ENCODE assay signal across 9 cellular contexts in genomic region chr4:105714071-105714521, GRCh38. TPM values are rescaled to one million over a fixed set of nuclear protein-coding genes. Genes with fewer than 3 reads are reported as not detected.
A peak's percentile ranks its signal among the peaks of the same experiment; 100 is the strongest.
DNase-seq lines count a peak whose midpoint lies in the region; ATAC-seq and TF ChIP-seq lines count a peak whose summit lies in the region.
"Had no signal": no experiment of that assay in that cellular context is flagged by ENCODE, and none has a peak within 500 bp of the region (broad histone marks: within the 10 kb centered on the region; RNA-seq: fewer than 3 reads in every experiment).

No MANE protein-coding gene starts in this region.

- H3K4me3 ChIP-seq in thyroid gland (replicated peaks in 1 of 3) (no peak overlapping the region), prostate gland (no peak overlapping the region), lower leg skin (ENCODE audit: low read depth, poor library complexity, severe bottlenecking) (no peak overlapping the region)

- POLR2A ChIA-PET in activated CD4-positive, alpha-beta memory T cell treated with anti-CD3 and anti-CD28 coated beads for 36 hours (lab: Charles Lee), result no interaction called here

- H3K4me1 Mint-ChIP-seq in activated CD4-positive, alpha-beta memory T cell treated with anti-CD3 and anti-CD28 coated beads for 36 hours (ENCODE audit: low read depth), result peaks cover 10% of the 10 kb centered on the region

- H3K9me3 ChIP-seq in thyroid gland (no peaks in the 10 kb centered on the region), prostate gland (no peaks in the 10 kb centered on the region)

- DNase-seq in RPMI8226 (peak; percentile 69), myocyte (ENCODE audit: low read depth) (peak; percentile 46), thyroid gland (no peak), prostate gland (ENCODE audit: low spot score) (no peak), lower leg skin (ENCODE audit: low spot score in 2 of 2) (no peak)
- no peak for DNase-seq in activated CD4-positive, alpha-beta memory T cell treated with anti-CD3 and anti-CD28 coated beads for 36 hours
- DNase-seq: stimulated activated CD4-positive, alpha-beta T cell treated with anti-CD3 and anti-CD28 coated beads, Interleukin-4, amount 100 ng/mL, for 1 hour had no signal

- peak; percentile 74 for ATAC-seq in GM18867 (IDR thresholded peaks at IDR 0.05; ENCODE audit: unreplicated experiment)
- ATAC-seq in HG02973 (IDR thresholded peaks at IDR 0.05; ENCODE audit: unreplicated experiment), result peak; percentile 50

- intact Hi-C loops in thyroid gland (cut with DNase I), result loop anchor here (5.0 kb wide), 1 partner anchor 192 kb away; no protein-coding TSS in a partner anchor
- intact Hi-C loops in prostate gland (cut with DNase I), result no loop called here
- intact Hi-C loops in activated CD4-positive, alpha-beta memory T cell treated with anti-CD3 and anti-CD28 coated beads for 36 hours (cut with micrococcal nuclease), result no loop called here
- intact Hi-C loops in lower leg skin (cut with DNase I; ENCODE audit: low total_unique reads), result no loop called here

- peaks cover 1% of the 10 kb centered on the region for H3K36me3 Mint-ChIP-seq in activated CD4-positive, alpha-beta memory T cell treated with anti-CD3 and anti-CD28 coated beads for 36 hours

- no peak overlapping the region for H3K27ac Mint-ChIP-seq in activated CD4-positive, alpha-beta memory T cell treated with anti-CD3 and anti-CD28 coated beads for 36 hours

- no peak for TF ChIP-seq POLR2A in thyroid gland (IDR thresholded peaks at IDR 0.05)
- no peak for TF ChIP-seq POLR2A in prostate gland (IDR thresholded peaks at IDR 0.05)
- no peak for TF ChIP-seq POLR2A in lower leg skin (IDR thresholded peaks at IDR 0.05)

- no peaks in the 10 kb centered on the region for H3K27me3 ChIP-seq in thyroid gland
- no peaks in the 10 kb centered on the region for H3K27me3 ChIP-seq in prostate gland (replicated peaks; ENCODE audit: insufficient read depth)

- CTCF ChIA-PET in activated CD4-positive, alpha-beta memory T cell treated with anti-CD3 and anti-CD28 coated beads for 36 hours (lab: Charles Lee), result no interaction called here

- WGBS in thyroid gland, 2 donors, result 82 to 91% methylated on average over 5 of the region's 5 CpGs
- 70% methylated on average over 5 of the region's 5 CpGs for WGBS in prostate gland
- WGBS in lower leg skin, 2 donors, result 40 to 45% methylated on average over 5 of the region's 5 CpGs

- H3K27ac ChIP-seq in thyroid gland (no peak overlapping the region), prostate gland (no peak overlapping the region)

- H3K4me3 Mint-ChIP-seq in activated CD4-positive, alpha-beta memory T cell treated with anti-CD3 and anti-CD28 coated beads for 36 hours, result no peak overlapping the region

- H3K36me3 ChIP-seq in thyroid gland (peaks cover 0 to under 1% of the 10 kb centered on the region in 2 donors), prostate gland (no peaks in the 10 kb centered on the region)

- no peaks in the 10 kb centered on the region for H3K9me3 Mint-ChIP-seq in activated CD4-positive, alpha-beta memory T cell treated with anti-CD3 and anti-CD28 coated beads for 36 hours

- H3K4me1 ChIP-seq in thyroid gland (peaks cover 0 to 3% of the 10 kb centered on the region in 2 donors), prostate gland (replicated peaks) (no peaks in the 10 kb centered on the region)

- no peaks in the 10 kb centered on the region for H3K27me3 Mint-ChIP-seq in activated CD4-positive, alpha-beta memory T cell treated with anti-CD3 and anti-CD28 coated beads for 36 hours

- no peak for TF ChIP-seq CTCF in thyroid gland (IDR thresholded peaks at IDR 0.05)
- TF ChIP-seq CTCF in prostate gland (IDR thresholded peaks at IDR 0.05), result no peak
- no peak for TF ChIP-seq CTCF in lower leg skin (IDR thresholded peaks at IDR 0.05)

RNA-seq across cellular contexts. Expression of gene GSTCD, which starts 5.5 kb away (rescaled TPM):
- total RNA-seq in myocyte, result 10.5 and 12.7 TPM in 2 replicates
- 4.2 TPM for polyA plus RNA-seq in myocyte (2012)
- 10 to 100 TPM in 3 of 4 donors, 1 to 10 TPM in 1; 9.4 to 18.9 (median 15.2) TPM for total RNA-seq in thyroid gland
- 10 to 100 TPM in 1 of 2 donors, 1 to 10 TPM in 1; 10.0 to 20.8 TPM for total RNA-seq in prostate gland
- total RNA-seq in activated CD4-positive, alpha-beta memory T cell treated with anti-CD3 and anti-CD28 coated beads for 36 hours, result 10 to 100 TPM; 15.2 to 16.7 TPM
- total RNA-seq in lower leg skin, result 10 to 100 TPM in 2 of 4 donors, 1 to 10 TPM in 2; 5.1 to 14.8 (median 9.8) TPM

RNA-seq across cellular contexts. Expression of gene INTS12, which starts 5.6 kb away (rescaled TPM):
- total RNA-seq in myocyte (28.8 and 28.9 TPM in 2 replicates), thyroid gland (10 to 100 TPM; 21.6 to 40.8 (median 32.2) TPM), prostate gland (10 to 100 TPM; 27.4 to 45.6 TPM), lower leg skin (10 to 100 TPM; 14.7 to 21.8 (median 17.8) TPM)
- polyA plus RNA-seq in myocyte (2012), result 26.4 TPM
- total RNA-seq in activated CD4-positive, alpha-beta memory T cell treated with anti-CD3 and anti-CD28 coated beads for 36 hours, result 10 to 100 TPM; 19.6 to 22.7 TPM

Comparison
In these comparisons a context has a peak if more than half of its experiments do, and no peak if none do; other contexts are left out.
1. DNase-seq: peak in RPMI8226 (single experiment) and myocyte (single experiment); none in thyroid gland (0 of 2), prostate gland (single experiment), activated CD4-positive, alpha-beta memory T cell treated with anti-CD3 and anti-CD28 coated beads for 36 hours (single experiment) and lower leg skin (0 of 2).